8 cellular contexts compared by ENCODE assay signal in the genomic region with DNA sequence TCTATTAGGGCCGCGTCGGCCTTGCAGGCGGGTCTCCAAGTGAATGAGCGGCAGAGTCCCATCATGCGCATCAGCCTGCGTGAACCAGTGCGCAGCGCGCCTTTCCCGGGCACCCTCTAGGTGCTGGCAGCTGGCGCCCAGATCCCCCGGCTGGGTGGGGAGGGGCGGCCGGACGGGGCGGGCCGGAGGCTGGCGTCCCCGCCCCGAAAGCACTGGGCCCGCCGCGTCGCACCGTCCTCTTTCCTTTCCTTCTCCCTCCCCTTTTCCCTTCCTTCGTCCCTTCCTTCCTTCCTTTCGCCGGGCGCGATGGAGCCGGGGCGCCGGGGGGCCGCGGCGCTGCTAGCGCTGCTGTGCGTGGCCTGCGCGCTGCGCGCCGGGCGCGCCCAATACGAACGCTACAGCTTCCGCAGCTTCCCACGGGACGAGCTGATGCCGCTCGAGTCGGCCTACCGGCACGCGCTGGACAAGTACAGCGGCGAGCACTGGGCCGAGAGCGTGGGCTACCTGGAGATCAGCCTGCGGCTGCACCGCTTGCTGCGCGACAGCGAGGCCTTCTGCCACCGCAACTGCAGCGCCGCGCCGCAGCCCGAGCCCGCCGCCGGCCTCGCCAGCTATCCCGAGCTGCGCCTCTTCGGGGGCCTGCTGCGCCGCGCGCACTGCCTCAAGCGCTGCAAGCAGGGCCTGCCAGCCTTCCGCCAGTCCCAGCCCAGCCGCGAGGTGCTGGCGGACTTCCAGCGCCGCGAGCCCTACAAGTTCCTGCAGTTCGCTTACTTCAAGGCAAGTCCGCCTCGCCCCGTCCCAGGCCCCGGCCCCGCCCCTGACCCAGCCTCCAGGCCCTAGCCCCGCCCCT. TPM values are rescaled to one million over a fixed set of nuclear protein-coding genes. Genes with fewer than 3 reads are reported as not detected.
DNase-seq lines count a peak whose midpoint lies in the region; ATAC-seq and TF ChIP-seq lines count a peak whose summit lies in the region.

A gene (plus strand): TSS at position 243 of the 850 bp plus-strand sequence. CDS start 64 bp downstream, at position 307.

- H3K9me3 Mint-ChIP-seq in activated CD4-positive, alpha-beta memory T cell treated with anti-CD3 and anti-CD28 coated beads for 36 hours, result no peaks in the 10 kb centered on the region

- H4K20me1 ChIP-seq in BLaER1 treated with 17β-estradiol and CSF1 and Interleukin-3, amounts not matched to agents 10 nM and 100 nM, result peaks cover 0 to 23% (median 5%) of the 10 kb centered on the region in 11 experiments; a peak in 10 of 22 replicates

- peak within 1 kb of the TSS; percentile 73 for H3K27ac Mint-ChIP-seq in activated CD4-positive, alpha-beta memory T cell treated with anti-CD3 and anti-CD28 coated beads for 36 hours

- H3K4me3 Mint-ChIP-seq in activated CD4-positive, alpha-beta memory T cell treated with anti-CD3 and anti-CD28 coated beads for 36 hours, result peak within 1 kb of the TSS; percentile 80

- no peaks in the 10 kb centered on the region for H3K27me3 Mint-ChIP-seq in activated CD4-positive, alpha-beta memory T cell treated with anti-CD3 and anti-CD28 coated beads for 36 hours

- peaks cover 0 to 5% (median 0%) of the 10 kb centered on the region in 11 experiments; a peak in 3 of 22 replicates for H3K9me3 ChIP-seq in BLaER1 treated with 17β-estradiol and CSF1 and Interleukin-3, amounts not matched to agents 10 nM and 100 nM (replicated peaks in 1 of 11)

- POLR2A ChIA-PET in activated CD4-positive, alpha-beta memory T cell treated with anti-CD3 and anti-CD28 coated beads for 36 hours (lab: Charles Lee), result interaction anchor here (1.0 to 2.1 kb wide), 3 partner anchors 19 to 684 kb away, joined by 3 to 8 read pairs (median 3); a partner anchor contains a TSS

- H3K4me1 ChIP-seq in BLaER1 treated with 17β-estradiol and CSF1 and Interleukin-3, amounts not matched to agents 10 nM and 100 nM, result peaks cover 40 to 72% (median 51%) of the 10 kb centered on the region in 10 experiments

- CTCF ChIA-PET in activated CD4-positive, alpha-beta memory T cell treated with anti-CD3 and anti-CD28 coated beads for 36 hours (lab: Charles Lee), result interaction anchor here (1.3 to 6.4 kb wide), 2 partner anchors 11 to 18 kb away, joined by 3 to 53 read pairs; no protein-coding TSS in a partner anchor

- peaks cover 0 to 28% (median 21%) of the 10 kb centered on the region in 11 experiments; a peak in 13 of 22 replicates for H3K36me3 ChIP-seq in BLaER1 treated with 17β-estradiol and CSF1 and Interleukin-3, amounts not matched to agents 10 nM and 100 nM

- DNase-seq in NCI-H748 (lab: John Stamatoyannopoulos, UW; ENCODE audit: unreplicated experiment), result peak; percentile 86
- DNase-seq in activated CD4-positive, alpha-beta memory T cell treated with anti-CD3 and anti-CD28 coated beads for 36 hours, result peak; percentile 91
- DNase-seq in dorsolateral prefrontal cortex, result peak; percentile 82 to 94 (median 90)
- peak; percentile 95 to 99 for DNase-seq in lower leg skin (ENCODE audit: low spot score in 2 of 2)
- DNase-seq in stimulated activated CD4-positive, alpha-beta T cell treated with anti-CD3 and anti-CD28 coated beads, Interleukin-4, amount 100 ng/mL, for 4 hours, result peak; percentile 79 to 88

- H3K27me3 ChIP-seq in BLaER1 treated with 17β-estradiol and CSF1 and Interleukin-3, amounts not matched to agents 10 nM and 100 nM, result no peaks in the 10 kb centered on the region
- H3K27me3 ChIP-seq in dorsolateral prefrontal cortex, result no peaks in the 10 kb centered on the region

- H3K36me3 Mint-ChIP-seq in activated CD4-positive, alpha-beta memory T cell treated with anti-CD3 and anti-CD28 coated beads for 36 hours, result no peaks in the 10 kb centered on the region

- H3K4me1 Mint-ChIP-seq in activated CD4-positive, alpha-beta memory T cell treated with anti-CD3 and anti-CD28 coated beads for 36 hours (ENCODE audit: low read depth), result peaks cover 59% of the 10 kb centered on the region

- peak in 18 of 56 donors; percentile 6 to 33 (median 18) for TF ChIP-seq CTCF in dorsolateral prefrontal cortex (IDR thresholded peaks at IDR 0.05 in 54 of 56, conservative IDR thresholded peaks at IDR 0.05 in 2 of 56; ENCODE audit: low read depth in 1 of 56, partially characterized antibody in 56 of 56)
- TF ChIP-seq CTCF in lower leg skin (IDR thresholded peaks at IDR 0.05), result no peak

- H3K4me2 ChIP-seq in BLaER1 treated with 17β-estradiol and CSF1 and Interleukin-3, amounts not matched to agents 10 nM and 100 nM, result peak within 1 kb of the TSS; percentile 72 to 97 (median 91)

- peak; percentile 87 for ATAC-seq in HG03432 (IDR thresholded peaks at IDR 0.05; ENCODE audit: unreplicated experiment)

- TF ChIP-seq POLR2A in GM19099 (IDR thresholded peaks at IDR 0.05; ENCODE audit: extremely low read depth, insufficient read length, low read depth), result peak; percentile 81
- TF ChIP-seq POLR2A in lower leg skin (IDR thresholded peaks at IDR 0.05), result no peak

- peak within 1 kb of the TSS; percentile 77 to 96 (median 93) for H3K27ac ChIP-seq in BLaER1 treated with 17β-estradiol and CSF1 and Interleukin-3, amounts not matched to agents 10 nM and 100 nM
- H3K27ac ChIP-seq in dorsolateral prefrontal cortex, result peak within 1 kb of the TSS; percentile 73 to 99 (median 95)

- 0 to 1% methylated on average over 45 to 64 of the region's 98 CpGs for WGBS in lower leg skin, 2 donors

- H3K9ac ChIP-seq in BLaER1 treated with 17β-estradiol and CSF1 and Interleukin-3, amounts not matched to agents 10 nM and 100 nM, result peak within 1 kb of the TSS; percentile 79 to 96 (median 91)

- peak within 1 kb of the TSS; percentile 61 to 83 (median 74) for H3K4me3 ChIP-seq in BLaER1 treated with 17β-estradiol and CSF1 and Interleukin-3, amounts not matched to agents 10 nM and 100 nM
- H3K4me3 ChIP-seq in dorsolateral prefrontal cortex (peak within 1 kb of the TSS; percentile 56 to 91 (median 80)), lower leg skin (ENCODE audit: low read depth, poor library complexity, severe bottlenecking) (peak within 1 kb of the TSS; percentile 89)

- intact Hi-C loops in activated CD4-positive, alpha-beta memory T cell treated with anti-CD3 and anti-CD28 coated beads for 36 hours (cut with micrococcal nuclease), result loop anchor here (1.0 to 10.0 kb wide), 7 partner anchors 17 to 681 kb away; a partner anchor contains a TSS
- intact Hi-C loops in dorsolateral prefrontal cortex (cut with DNase I), result loop anchor here (1.0 to 10.0 kb wide), 2 partner anchors 17 to 681 kb away; a partner anchor contains a TSS
- intact Hi-C loops in lower leg skin (cut with DNase I; ENCODE audit: low total_unique reads), result no loop called here

RNA-seq across cellular contexts. Expression of the gene that starts here (rescaled TPM):
- 10 to 100 TPM; 57.6 to 60.0 TPM for total RNA-seq in activated CD4-positive, alpha-beta memory T cell treated with anti-CD3 and anti-CD28 coated beads for 36 hours
- total RNA-seq in dorsolateral prefrontal cortex, result 100 to 1,000 TPM in 8 of 120 experiments, 10 to 100 TPM in 112; 49.8 to 139 (median 75.7) TPM
- total RNA-seq in lower leg skin, result 100 to 1,000 TPM; 130 to 258 (median 196) TPM

Comparison
In these comparisons a context has a peak if more than half of its experiments do, and no peak if none do; other contexts are left out.
1. Peak in every context shown above with its lines: DNase-seq, ATAC-seq, H3K4me3 ChIP-seq and H3K27ac ChIP-seq.